15 cellular contexts compared by ENCODE assay signal in genomic region chr16:10813123-10813455, GRCh38. TPM values are rescaled to one million over a fixed set of nuclear protein-coding genes. Genes with fewer than 3 reads are reported as not detected.
"Had no signal": no experiment of that assay in that cellular context is flagged by ENCODE, and none has a peak within 500 bp of the region (broad histone marks: within the 10 kb centered on the region; RNA-seq: fewer than 3 reads in every experiment).

No MANE protein-coding gene starts in this region.

- H3K27ac Mint-ChIP-seq: activated naive CD4-positive, alpha-beta T cell treated with anti-CD3 and anti-CD28 coated beads, Interleukin-2, amount 10 ng/mL, durations not matched to agents 7 days and 5 days; memory B cell had no signal

- H3K4me1 Mint-ChIP-seq: activated naive CD4-positive, alpha-beta T cell treated with anti-CD3 and anti-CD28 coated beads, Interleukin-2, amount 10 ng/mL, durations not matched to agents 7 days and 5 days had no signal

- DNase-seq: activated CD4-positive, alpha-beta T cell treated with anti-CD3 and anti-CD28 coated beads for 1 hour; activated naive CD4-positive, alpha-beta T cell treated with anti-CD3 and anti-CD28 coated beads, Interleukin-2, amount 10 ng/mL, durations not matched to agents 7 days and 5 days; central memory CD4-positive, alpha-beta T cell; effector CD8-positive, alpha-beta T cell; gastrocnemius medialis; islet precursor cell; left lung; ovary; retina; stimulated activated CD4-positive, alpha-beta T cell treated with anti-CD3 and anti-CD28 coated beads, Interleukin-15, amount 100 ng/mL, for 24 hours; stimulated activated CD4-positive, alpha-beta T cell treated with anti-CD3 and anti-CD28 coated beads, Interleukin-4, amount 100 ng/mL, for 4 hours; tibial artery had no signal

- H3K4me3 ChIP-seq: coronary artery, gastrocnemius medialis, left lung, ovary, tibial artery had no signal

- H3K9me3 Mint-ChIP-seq: activated naive CD4-positive, alpha-beta T cell treated with anti-CD3 and anti-CD28 coated beads, Interleukin-2, amount 10 ng/mL, durations not matched to agents 7 days and 5 days; memory B cell; neural crest cell had no signal

- H3K27ac ChIP-seq: coronary artery, gastrocnemius medialis, left lung, ovary, tibial artery had no signal

- H3K36me3 ChIP-seq: gastrocnemius medialis, left lung, ovary, tibial artery had no signal

- H3K27me3 ChIP-seq: gastrocnemius medialis, ovary had no signal

- H3K36me3 Mint-ChIP-seq: activated naive CD4-positive, alpha-beta T cell treated with anti-CD3 and anti-CD28 coated beads, Interleukin-2, amount 10 ng/mL, durations not matched to agents 7 days and 5 days; memory B cell had no signal

- ATAC-seq: gastrocnemius medialis had no signal

- H3K27me3 Mint-ChIP-seq: memory B cell had no signal

- H3K9me3 ChIP-seq: gastrocnemius medialis, left lung, ovary, tibial artery had no signal

- H3K4me1 ChIP-seq: gastrocnemius medialis had no signal

- H3K4me3 Mint-ChIP-seq: activated naive CD4-positive, alpha-beta T cell treated with anti-CD3 and anti-CD28 coated beads, Interleukin-2, amount 10 ng/mL, durations not matched to agents 7 days and 5 days; neural crest cell had no signal

RNA-seq across cellular contexts. Expression of gene TVP23A, which starts 5.5 kb away (rescaled TPM):
- total RNA-seq: gastrocnemius medialis had no signal
